In the genomic region with DNA sequence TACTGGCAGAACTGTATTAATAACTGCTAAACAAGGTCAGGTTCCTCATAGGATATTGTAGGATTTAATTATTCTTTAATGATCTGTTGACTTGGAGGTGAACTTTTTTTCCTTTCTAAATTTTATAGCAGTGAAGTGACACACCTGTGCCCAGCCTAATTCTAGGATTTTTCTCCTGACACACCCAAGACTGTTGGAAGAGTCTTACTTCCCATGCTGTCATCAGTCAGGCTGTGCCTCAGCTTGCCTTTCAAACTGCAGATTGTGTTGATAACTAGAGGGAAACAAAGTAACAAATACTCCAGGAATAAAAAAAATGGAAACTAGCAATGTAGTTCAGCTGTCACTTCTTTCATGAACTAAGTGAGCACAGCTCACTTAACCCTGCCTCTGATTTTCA, we compare ENCODE assay signal across 10 cellular contexts.
"Had no signal": no experiment of that assay in that cellular context is flagged by ENCODE, and none has a peak within 500 bp of the region (broad histone marks: within the 10 kb centered on the region; RNA-seq: fewer than 3 reads in every experiment).

No MANE protein-coding gene starts in this region.

- H3K9me3 ChIP-seq: body of pancreas, gastrocnemius medialis had no signal

- DNase-seq: activated T-cell treated with anti-CD3 and anti-CD28 coated beads for 4 hours; amniotic stem cell; body of pancreas; dorsolateral prefrontal cortex; gastrocnemius medialis; kidney glomerular epithelial cell; natural killer cell; stimulated activated CD4-positive, alpha-beta T cell treated with anti-CD3 and anti-CD28 coated beads, Interleukin-12 subunit alpha, Interleukin-12 subunit beta, amount 100 ng/mL, for 4 hours; T1000 had no signal

- H3K27ac ChIP-seq: body of pancreas, dorsolateral prefrontal cortex had no signal

- H3K9me3 Mint-ChIP-seq: natural killer cell had no signal

- H3K27me3 ChIP-seq: body of pancreas, dorsolateral prefrontal cortex, gastrocnemius medialis had no signal

- H3K4me3 ChIP-seq: body of pancreas, gastrocnemius medialis, lung had no signal
